Comparison of ENCODE assay signal across 22 cellular contexts in genomic region chr1:220316291-220316690, GRCh38.
"Had no signal": no experiment of that assay in that cellular context is flagged by ENCODE, and none has a peak within 500 bp of the region (broad histone marks: within the 10 kb centered on the region; RNA-seq: fewer than 3 reads in every experiment).

No MANE protein-coding gene starts in this region.

- H3K4me3 ChIP-seq: MG63, SJSA1, SK-N-MC had no signal

- H3K4me1 ChIP-seq: SJSA1 had no signal

- H3K9me3 ChIP-seq: MG63, SJSA1 had no signal

- DNase-seq: IMR-90, Karpas-422, KG1, MG63, NCI-H1092, NCI-H1105 treated with DMSO at 0.1 percent for 48 hours, NCI-H1417 treated with DMSO at 0.1 percent for 48 hours, NCI-H146, NCI-H1694 treated with DMSO at 0.1 percent for 48 hours, NCI-H1930, NCI-H2081, NCI-H2107, NCI-H2227 treated with DMSO at 0.1 percent for 48 hours, NCI-H524, NCI-H69, NCI-H774, Right ventricle myocardium superior, RPMI8226, SIG-M5 had no signal

- H3K27ac ChIP-seq: HL-60, SJSA1, SK-N-MC had no signal

- H3K36me3 ChIP-seq: MG63, SJSA1 had no signal
